1 cellular context compared by ENCODE assay signal in genomic region chr17:28726912-28727726, GRCh38.
TF ChIP-seq lines count a peak whose summit lies in the region.

No MANE protein-coding gene starts in this region.

TF ChIP-seq in HepG2, 621 proteins besides CTCF, POLR2A, EP300 and RAD21 (continued from another document and continues in another):
- TF ChIP-seq ZNF407 (CRISPR knock-in tag; IDR thresholded peaks at IDR 0.05; ENCODE audit: not compliant biosample characterization) (no peak), MXD4 (CRISPR knock-in tag; IDR thresholded peaks at IDR 0.05) (peak; percentile 78), CSRNP1 (CRISPR knock-in tag; IDR thresholded peaks at IDR 0.05) (no peak), TFDP2 (CRISPR knock-in tag; IDR thresholded peaks at IDR 0.05) (peak; percentile 37; the same call in 1 of the 2 replicates), ZNF414 (CRISPR knock-in tag; IDR thresholded peaks at IDR 0.05) (no peak; the same call in 1 of the 2 replicates), NR1H2 (CRISPR knock-in tag; IDR thresholded peaks at IDR 0.05; ENCODE audit: borderline replicate concordance, low read depth) (no peak), ADNP (CRISPR knock-in tag; IDR thresholded peaks at IDR 0.05) (no peak), MED8 (CRISPR knock-in tag; IDR thresholded peaks at IDR 0.05; ENCODE audit: insufficient replicate concordance) (peak; percentile 54), BRCA1 (CRISPR knock-in tag; IDR thresholded peaks at IDR 0.05) (no peak), THAP7 (CRISPR knock-in tag; IDR thresholded peaks at IDR 0.05) (no peak), ZNF704 (CRISPR knock-in tag; IDR thresholded peaks at IDR 0.05; ENCODE audit: borderline replicate concordance) (no peak), GMEB2 (CRISPR knock-in tag; IDR thresholded peaks at IDR 0.05; ENCODE audit: low read depth) (no peak), SYNCRIP (IDR thresholded peaks at IDR 0.05; ENCODE audit: insufficient read depth, low read depth, low read length) (no peak), ZNF772 (CRISPR knock-in tag; IDR thresholded peaks at IDR 0.05) (no peak; the same call in 1 of the 2 replicates), NFKB2 (CRISPR knock-in tag; IDR thresholded peaks at IDR 0.05; ENCODE audit: borderline replicate concordance) (no peak; the same call in 1 of the 2 replicates), AHR (CRISPR knock-in tag; IDR thresholded peaks at IDR 0.05) (no peak), AKNA (CRISPR knock-in tag; IDR thresholded peaks at IDR 0.05; ENCODE audit: borderline replicate concordance) (no peak), ATRX (CRISPR knock-in tag; IDR thresholded peaks at IDR 0.05; ENCODE audit: borderline replicate concordance) (no peak), ZFAT (CRISPR knock-in tag; conservative IDR thresholded peaks at IDR 0.05) (no peak), ZBTB8A (CRISPR knock-in tag; IDR thresholded peaks at IDR 0.05; ENCODE audit: borderline replicate concordance, low read depth) (0 out of 2 replicates have a peak, but pooled peaks have one; percentile 35), CSRNP2 (CRISPR knock-in tag; conservative IDR thresholded peaks at IDR 0.05; ENCODE audit: low read depth) (no peak), NFE2L1 (CRISPR knock-in tag; IDR thresholded peaks at IDR 0.05; ENCODE audit: borderline replicate concordance) (no peak), SRF (IDR thresholded peaks at IDR 0.05; ENCODE audit: low read depth, low read length) (no peak), SIX1 (CRISPR knock-in tag; IDR thresholded peaks at IDR 0.05; ENCODE audit: borderline replicate concordance) (no peak), BATF2 (CRISPR knock-in tag; IDR thresholded peaks at IDR 0.05) (no peak), SCMH1 (CRISPR knock-in tag; IDR thresholded peaks at IDR 0.05; ENCODE audit: borderline replicate concordance) (no peak), RXRB (CRISPR knock-in tag; IDR thresholded peaks at IDR 0.05; ENCODE audit: borderline replicate concordance) (no peak; the same call in 1 of the 2 replicates), SPEN (CRISPR knock-in tag; IDR thresholded peaks at IDR 0.05; ENCODE audit: low read depth) (peak; percentile 46; the same call in 1 of the 2 replicates), NFYB (CRISPR knock-in tag; IDR thresholded peaks at IDR 0.05) (no peak), RFX5 (IDR thresholded peaks at IDR 0.05; ENCODE audit: low read depth, low read length) (no peak), GATAD1 (CRISPR knock-in tag; IDR thresholded peaks at IDR 0.05) (peak; percentile 77; the same call in 1 of the 2 replicates), SMARCE1 (IDR thresholded peaks at IDR 0.05; ENCODE audit: borderline replicate concordance) (no peak)
